ENCODE assay signal across 1 cellular context in the genomic region with DNA sequence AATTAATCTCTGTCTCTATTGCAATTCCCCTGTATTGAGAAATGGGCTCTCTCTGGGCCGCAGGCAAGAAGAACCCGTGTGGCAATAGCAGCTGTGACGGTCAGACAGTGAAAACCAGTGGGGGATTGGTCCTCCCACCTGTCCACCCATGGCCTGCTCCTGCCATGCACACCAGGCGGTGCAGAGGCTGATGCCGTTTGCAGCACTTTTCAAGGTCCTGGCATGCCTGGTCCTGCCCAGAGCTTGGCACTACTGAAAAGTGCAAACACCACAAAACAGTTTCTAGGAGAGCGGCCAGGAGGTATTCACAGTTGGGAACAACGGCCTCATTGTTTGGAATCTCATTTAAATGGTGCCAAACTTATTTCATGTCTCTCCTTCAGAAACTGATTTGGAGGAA.
TF ChIP-seq lines count a peak whose summit lies in the region.

No MANE protein-coding gene starts in this region.

TF ChIP-seq in GM23338, 12 proteins besides CTCF, POLR2A, EP300 and RAD21 (continued from another document):
- TF ChIP-seq, protein P1, sequence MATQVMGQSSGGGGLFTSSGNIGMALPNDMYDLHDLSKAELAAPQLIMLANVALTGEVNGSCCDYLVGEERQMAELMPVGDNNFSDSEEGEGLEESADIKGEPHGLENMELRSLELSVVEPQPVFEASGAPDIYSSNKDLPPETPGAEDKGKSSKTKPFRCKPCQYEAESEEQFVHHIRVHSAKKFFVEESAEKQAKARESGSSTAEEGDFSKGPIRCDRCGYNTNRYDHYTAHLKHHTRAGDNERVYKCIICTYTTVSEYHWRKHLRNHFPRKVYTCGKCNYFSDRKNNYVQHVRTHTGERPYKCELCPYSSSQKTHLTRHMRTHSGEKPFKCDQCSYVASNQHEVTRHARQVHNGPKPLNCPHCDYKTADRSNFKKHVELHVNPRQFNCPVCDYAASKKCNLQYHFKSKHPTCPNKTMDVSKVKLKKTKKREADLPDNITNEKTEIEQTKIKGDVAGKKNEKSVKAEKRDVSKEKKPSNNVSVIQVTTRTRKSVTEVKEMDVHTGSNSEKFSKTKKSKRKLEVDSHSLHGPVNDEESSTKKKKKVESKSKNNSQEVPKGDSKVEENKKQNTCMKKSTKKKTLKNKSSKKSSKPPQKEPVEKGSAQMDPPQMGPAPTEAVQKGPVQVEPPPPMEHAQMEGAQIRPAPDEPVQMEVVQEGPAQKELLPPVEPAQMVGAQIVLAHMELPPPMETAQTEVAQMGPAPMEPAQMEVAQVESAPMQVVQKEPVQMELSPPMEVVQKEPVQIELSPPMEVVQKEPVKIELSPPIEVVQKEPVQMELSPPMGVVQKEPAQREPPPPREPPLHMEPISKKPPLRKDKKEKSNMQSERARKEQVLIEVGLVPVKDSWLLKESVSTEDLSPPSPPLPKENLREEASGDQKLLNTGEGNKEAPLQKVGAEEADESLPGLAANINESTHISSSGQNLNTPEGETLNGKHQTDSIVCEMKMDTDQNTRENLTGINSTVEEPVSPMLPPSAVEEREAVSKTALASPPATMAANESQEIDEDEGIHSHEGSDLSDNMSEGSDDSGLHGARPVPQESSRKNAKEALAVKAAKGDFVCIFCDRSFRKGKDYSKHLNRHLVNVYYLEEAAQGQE (IDR thresholded peaks at IDR 0.05; ENCODE audit: unreplicated experiment), result no peak
